In the genomic region with DNA sequence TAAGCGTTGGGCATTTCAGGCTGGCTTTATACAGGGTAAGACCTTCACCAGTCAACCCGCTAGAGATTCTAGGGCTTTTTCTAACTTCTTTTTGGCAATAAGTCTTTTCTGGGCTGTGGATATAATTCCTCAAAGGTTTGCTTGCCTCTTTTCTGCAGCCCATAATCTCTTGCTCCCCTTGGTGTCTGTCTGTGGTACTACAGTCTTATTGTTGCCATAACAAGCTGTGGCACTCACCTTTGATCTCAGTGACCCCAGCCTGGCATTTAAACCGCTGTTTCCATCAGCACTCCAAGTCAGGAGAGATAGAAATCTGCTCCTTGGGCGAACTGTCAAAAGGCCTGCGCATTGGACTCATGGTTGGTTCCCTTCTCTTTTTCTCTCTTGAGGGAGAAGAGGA, we compare ENCODE assay signal across 8 cellular contexts.
A peak's percentile ranks its signal among the peaks of the same experiment; 100 is the strongest.
DNase-seq lines count a peak whose midpoint lies in the region; ATAC-seq and TF ChIP-seq lines count a peak whose summit lies in the region.

No MANE protein-coding gene starts in this region.

- no peaks in the 10 kb centered on the region for H4K20me1 ChIP-seq in OCI-LY1 (ENCODE audit: insufficient read depth, low read length)

- H3K4me3 ChIP-seq in OCI-LY1 (ENCODE audit: low read depth, low read length, poor library complexity, severe bottlenecking) (no peak overlapping the region), fibroblast of mammary gland (ENCODE audit: control insufficient read depth, low read depth, low read length) (no peak overlapping the region)

- H3K4me2 ChIP-seq in OCI-LY1 (ENCODE audit: low read length) = no peak overlapping the region

- H3F3A ChIP-seq in OCI-LY1 (ENCODE audit: insufficient read depth, low read length) = no peaks in the 10 kb centered on the region

- no peaks in the 10 kb centered on the region for H3K9me2 ChIP-seq in OCI-LY1 (ENCODE audit: low read depth, low read length)

- TF ChIP-seq CTCF in OCI-LY1 (IDR thresholded peaks at IDR 0.05; ENCODE audit: low read length) (peak; percentile 63), fibroblast of mammary gland (conservative IDR thresholded peaks at IDR 0.05; ENCODE audit: control insufficient read depth, insufficient read depth, low read depth, low read length) (peak; percentile 81)

- H3K9me3 ChIP-seq in OCI-LY1 (ENCODE audit: low read length) = no peaks in the 10 kb centered on the region

- H3K27me3 ChIP-seq in OCI-LY1 (ENCODE audit: insufficient read depth, low read length) = no peaks in the 10 kb centered on the region

- H3K36me3 ChIP-seq in OCI-LY1 (ENCODE audit: insufficient read depth, low read length) = no peaks in the 10 kb centered on the region

- ATAC-seq in GM18867 (IDR thresholded peaks at IDR 0.05; ENCODE audit: unreplicated experiment) (peak; percentile 91), HG02623 (IDR thresholded peaks at IDR 0.05; ENCODE audit: unreplicated experiment) (no peak), HG03521 (IDR thresholded peaks at IDR 0.05; ENCODE audit: unreplicated experiment) (no peak), GM21381 (IDR thresholded peaks at IDR 0.05; ENCODE audit: unreplicated experiment) (no peak)

- H3K9ac ChIP-seq in OCI-LY1 (ENCODE audit: low read length) = no peak overlapping the region

- H3K79me2 ChIP-seq in OCI-LY1 (ENCODE audit: insufficient read depth, low read length) = no peaks in the 10 kb centered on the region

- H2AFZ ChIP-seq in OCI-LY1 (ENCODE audit: low read length) = no peak overlapping the region

- H3K27ac ChIP-seq in OCI-LY1 (ENCODE audit: low read depth, low read length, poor library complexity, severe bottlenecking) = no peak overlapping the region

- DNase-seq in AG20443 (ENCODE audit: low spot score) (peak; percentile 74), fibroblast of mammary gland (ENCODE audit: low read depth) (peak; percentile 58)
- DNase-seq in stimulated activated CD4-positive, alpha-beta T cell treated with anti-CD3 and anti-CD28 coated beads, Interleukin-2, amount 100 ng/mL, for 24 hours = no peak

- H3K4me1 ChIP-seq in OCI-LY1 (ENCODE audit: insufficient read depth, low read length, severe bottlenecking) = no peaks in the 10 kb centered on the region

Comparison
In these comparisons a context has a peak if more than half of its experiments do, and no peak if none do; other contexts are left out.
1. DNase-seq: peak in AG20443 (single experiment) and fibroblast of mammary gland (single experiment); none in stimulated activated CD4-positive, alpha-beta T cell treated with anti-CD3 and anti-CD28 coated beads, Interleukin-2, amount 100 ng/mL, for 24 hours (0 of 2).